8 cellular contexts compared by ENCODE assay signal in the genomic region with DNA sequence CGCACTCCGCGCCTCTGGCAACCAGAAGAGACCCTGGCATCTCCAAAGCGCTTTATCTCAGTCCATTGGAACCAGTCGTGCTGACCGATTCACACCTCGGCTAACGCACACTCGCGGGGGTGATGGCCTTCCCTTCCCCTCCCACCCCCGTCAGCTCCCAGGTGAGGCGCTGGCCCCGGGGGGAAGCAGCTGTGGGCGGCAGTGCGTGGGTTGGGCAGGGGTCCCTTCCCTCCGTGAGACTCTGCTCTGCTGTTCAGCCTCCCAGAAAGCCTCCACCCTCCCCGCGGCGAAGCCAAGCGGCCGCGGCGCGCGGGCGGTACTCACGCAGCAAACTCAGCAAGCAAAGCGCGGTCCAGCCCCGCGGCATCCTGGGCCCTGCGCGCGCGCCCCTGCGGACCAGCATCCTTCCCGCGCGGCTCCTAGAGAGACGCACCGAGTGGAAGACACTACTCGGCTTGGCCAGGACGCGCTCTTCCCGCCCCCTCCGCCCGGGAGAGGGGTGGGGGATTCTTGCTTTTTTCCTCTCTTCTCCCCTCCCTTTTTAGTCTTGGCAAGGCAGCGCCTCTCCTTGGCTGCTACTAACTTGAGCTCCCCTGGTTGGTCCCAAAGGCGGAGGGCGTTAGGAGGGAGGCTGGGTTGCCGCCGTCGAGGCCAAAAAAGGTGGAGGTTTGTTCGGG. TPM values are rescaled to one million over a fixed set of nuclear protein-coding genes. Genes with fewer than 3 reads are reported as not detected.
DNase-seq lines count a peak whose midpoint lies in the region; ATAC-seq and TF ChIP-seq lines count a peak whose summit lies in the region.

A gene with protein sequence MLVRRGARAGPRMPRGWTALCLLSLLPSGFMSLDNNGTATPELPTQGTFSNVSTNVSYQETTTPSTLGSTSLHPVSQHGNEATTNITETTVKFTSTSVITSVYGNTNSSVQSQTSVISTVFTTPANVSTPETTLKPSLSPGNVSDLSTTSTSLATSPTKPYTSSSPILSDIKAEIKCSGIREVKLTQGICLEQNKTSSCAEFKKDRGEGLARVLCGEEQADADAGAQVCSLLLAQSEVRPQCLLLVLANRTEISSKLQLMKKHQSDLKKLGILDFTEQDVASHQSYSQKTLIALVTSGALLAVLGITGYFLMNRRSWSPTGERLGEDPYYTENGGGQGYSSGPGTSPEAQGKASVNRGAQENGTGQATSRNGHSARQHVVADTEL (minus strand): TSS at position 448 of the 677 bp plus-strand sequence. CDS start 45 bp downstream, at position 403.

- H3K4me1 Mint-ChIP-seq in neural crest cell, result peaks cover 15% of the 10 kb centered on the region

- no peak within 1 kb of the TSS for H3K9ac ChIP-seq in fibroblast of lung (ENCODE audit: insufficient read depth, low read length)

- DNase-seq in UCSD-AML1 (lab: John Stamatoyannopoulos, UW; ENCODE audit: unreplicated experiment) (peak; percentile 78), fibroblast of lung (ENCODE audit: low read depth in 2 of 2) (peak in 1 of 2 donors; percentile 40), neural crest cell (ENCODE audit: low read depth, low spot score) (peak; percentile 25)
- no peak for DNase-seq in activated effector memory CD4-positive, alpha-beta T cell treated with Interleukin-2 at 50 U/mL for 16 hours

- no peak for TF ChIP-seq CTCF in GM12875 (IDR thresholded peaks at IDR 0.05; ENCODE audit: borderline replicate concordance, insufficient read depth, low read depth, low read length)
- TF ChIP-seq CTCF in fibroblast of lung (conservative IDR thresholded peaks at IDR 0.05 in 1 of 2, IDR thresholded peaks at IDR 0.05 in 1 of 2; ENCODE audit: low read depth in 1 of 2, low read length in 2 of 2), result no peak
- no peak for TF ChIP-seq CTCF in neural crest cell (conservative IDR thresholded peaks at IDR 0.05)

- H3K36me3 Mint-ChIP-seq in neural crest cell (ENCODE audit: low read depth), result no peaks in the 10 kb centered on the region

- H3K27ac ChIP-seq in fibroblast of lung (ENCODE audit: insufficient read depth, low read length), result no peak within 1 kb of the TSS

- no peaks in the 10 kb centered on the region for H3K9me3 ChIP-seq in fibroblast of lung (ENCODE audit: control insufficient read depth, insufficient read depth, low read depth, low read length)

- peak within 1 kb of the TSS; percentile 89 for H3K4me2 ChIP-seq in fibroblast of lung (ENCODE audit: extremely low read depth, insufficient read depth, low read length)

- H2AFZ ChIP-seq in fibroblast of lung (ENCODE audit: low read length), result peak within 1 kb of the TSS; percentile 12

- no peak for ATAC-seq in HG03159 (IDR thresholded peaks at IDR 0.05; ENCODE audit: unreplicated experiment)
- no peak for ATAC-seq in GM21786 (IDR thresholded peaks at IDR 0.05; ENCODE audit: unreplicated experiment)
- ATAC-seq in HG02623 (IDR thresholded peaks at IDR 0.05; ENCODE audit: unreplicated experiment), result no peak

- peaks cover 8% of the 10 kb centered on the region for H3K27me3 ChIP-seq in fibroblast of lung (ENCODE audit: control insufficient read depth, insufficient read depth, low read length)

- peaks cover 55% of the 10 kb centered on the region for H3K27me3 Mint-ChIP-seq in neural crest cell (ENCODE audit: low read depth)

- H3K36me3 ChIP-seq in fibroblast of lung (ENCODE audit: control insufficient read depth, insufficient read depth, low read length), result no peaks in the 10 kb centered on the region

- H3K79me2 ChIP-seq in fibroblast of lung (ENCODE audit: control insufficient read depth, insufficient read depth, low read length), result no peaks in the 10 kb centered on the region

- H3K4me3 ChIP-seq in GM12875 (ENCODE audit: low read depth, low read length) (peak within 1 kb of the TSS; percentile 16), fibroblast of lung (replicated peaks in 1 of 4; ENCODE audit: control extremely low read depth in 1 of 4, insufficient read depth in 1 of 4, low read depth in 3 of 4, low read length in 4 of 4) (peak within 1 kb of the TSS; percentile 8 to 51 (median 26))

- H3K4me3 Mint-ChIP-seq in neural crest cell, result peak within 1 kb of the TSS; percentile 73

- H3K4me1 ChIP-seq in fibroblast of lung (ENCODE audit: control insufficient read depth, extremely low read depth, insufficient read depth, low read length), result no peaks in the 10 kb centered on the region

- H3K9me3 Mint-ChIP-seq in neural crest cell, result no peaks in the 10 kb centered on the region

- no peaks in the 10 kb centered on the region for H4K20me1 ChIP-seq in fibroblast of lung (ENCODE audit: control insufficient read depth, extremely low read depth, insufficient read depth, low read length)

- no peak within 1 kb of the TSS for H3K27ac Mint-ChIP-seq in neural crest cell (ENCODE audit: unreplicated experiment)

RNA-seq across cellular contexts. Expression of the gene that starts here (rescaled TPM):
- under 0.01 and 0.26 TPM in 2 replicates for total RNA-seq in fibroblast of lung
- polyA plus RNA-seq in fibroblast of lung, result 0.51 and 0.72 TPM in 2 replicates
- 0.33 and 0.53 TPM in 2 replicates for polyA plus RNA-seq in fibroblast of lung (2012)
- 0.33 TPM in 1 of 2 replicates, not detected in the other for polyA minus RNA-seq in fibroblast of lung (ENCODE audit: low replicate concordance)
- 0.14 and 0.26 TPM in 2 replicates for total RNA-seq in neural crest cell

Comparison
In these comparisons a context has a peak if more than half of its experiments do, and no peak if none do; other contexts are left out.
1. Peak in DNase-seq in neural crest cell; RNA of the gene not detected or under 1 TPM.